In genomic region chr1:246005067-246005466, GRCh38 we compare ENCODE assay signal across 1 cellular context.
TF ChIP-seq lines count a peak whose summit lies in the region.

No MANE protein-coding gene starts in this region.

TF ChIP-seq in SK-N-SH, 30 proteins besides CTCF, POLR2A, EP300 and RAD21 (continued from another document):
- peak; percentile 78; the same call in 1 of the 2 replicates for TF ChIP-seq FOXM1 (IDR thresholded peaks at IDR 0.05; ENCODE audit: low read depth)
- TF ChIP-seq PBX3 (IDR thresholded peaks at IDR 0.05) = peak; percentile 88
- TF ChIP-seq FOSL2 (IDR thresholded peaks at IDR 0.05; ENCODE audit: borderline replicate concordance, low read depth) = peak; percentile 93
- no peak for TF ChIP-seq ELF1 (IDR thresholded peaks at IDR 0.05)
- peak; percentile 87 for TF ChIP-seq MEF2A (IDR thresholded peaks at IDR 0.05; ENCODE audit: borderline replicate concordance, low read depth)
- peak; percentile 91 for TF ChIP-seq RXRA (IDR thresholded peaks at IDR 0.05; ENCODE audit: borderline replicate concordance, low read depth)
TF ChIP-seq in SK-N-SH: peak in this region for 13.
